Comparison of ENCODE assay signal across 9 cellular contexts in the genomic region with DNA sequence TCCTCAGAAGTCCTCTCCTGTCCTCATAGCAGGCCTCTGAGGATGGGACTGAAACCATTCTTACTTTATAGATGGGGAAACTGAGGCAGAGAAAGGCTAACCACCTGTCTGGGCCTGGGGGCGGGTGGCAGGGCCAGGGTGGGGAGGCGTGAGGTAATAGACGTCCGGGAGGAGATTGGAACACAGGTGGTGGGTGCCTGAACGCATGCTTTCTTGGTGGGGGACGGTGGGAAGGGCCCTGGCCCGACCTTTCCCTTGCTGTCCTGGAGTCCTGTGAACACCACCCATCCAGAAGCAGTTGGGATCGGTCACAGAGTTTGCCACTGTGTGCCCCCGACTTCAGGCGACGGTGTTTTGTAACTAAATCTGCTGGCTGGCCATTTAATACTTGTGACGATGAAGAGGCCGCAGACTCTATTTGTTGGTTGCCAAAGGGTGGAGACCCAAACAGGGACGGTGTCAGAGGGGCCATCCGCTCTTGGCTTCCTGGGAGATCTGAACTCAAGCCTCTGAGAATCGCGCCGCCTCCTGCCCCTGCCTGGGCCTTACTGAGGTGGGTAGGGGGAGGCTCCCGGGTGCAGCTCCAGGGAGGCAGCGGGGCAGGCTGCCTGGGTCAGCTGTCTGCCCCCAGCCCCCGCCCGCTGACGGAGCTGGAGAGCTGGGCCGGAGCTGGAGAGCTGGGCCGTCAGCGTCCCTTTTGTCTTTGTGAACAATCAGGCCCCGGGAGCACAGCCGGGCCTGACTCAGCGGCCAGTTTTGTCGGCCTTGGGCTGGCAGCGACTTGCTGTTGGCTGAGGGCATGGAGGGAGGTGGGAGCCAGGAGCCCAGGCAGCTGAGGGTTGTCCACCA. TPM values are rescaled to one million over a fixed set of nuclear protein-coding genes. Genes with fewer than 3 reads are reported as not detected.
A peak's percentile ranks its signal among the peaks of the same experiment; 100 is the strongest.
DNase-seq lines count a peak whose midpoint lies in the region; ATAC-seq, FAIRE-seq and TF ChIP-seq lines count a peak whose summit lies in the region.
"Had no signal": no experiment of that assay in that cellular context is flagged by ENCODE, and none has a peak within 500 bp of the region (broad histone marks: within the 10 kb centered on the region; RNA-seq: fewer than 3 reads in every experiment).

No MANE protein-coding gene starts in this region.

- no TSS peak for BruUV-seq in HepG2 (replicated peaks; lab: Mats Ljungman, UMichigan)

- CTCF ChIA-PET in HepG2 (lab: Yijun Ruan, JAX; ENCODE audit: low intra/inter-chr PET ratio, low total read pairs) = no interaction called here

- intact Hi-C loops in HepG2 (cut with micrococcal nuclease; ENCODE audit: unreplicated experiment) = no loop called here

- in situ Hi-C loops in HepG2 (cut with HindIII; ENCODE audit: extremely low pct_ligation_motif_present, low pct_unique_long_range_greater_than_20kb) = loop anchor here (25.0 kb wide), 1 partner anchor 817 kb away; no protein-coding TSS in a partner anchor

- ATAC-seq in HepG2 (no peak), thoracic aorta (ENCODE audit: insufficient number of reproducible peaks, low FRiP score, low read depth) (no peak), GM19397 (IDR thresholded peaks at IDR 0.05; ENCODE audit: unreplicated experiment) (no peak), GM21717 (IDR thresholded peaks at IDR 0.05; ENCODE audit: unreplicated experiment) (no peak)

- H3K27ac ChIP-seq in coronary artery (peak overlapping the region; percentile 77 to 81), HepG2 (ENCODE audit: extremely low read length, insufficient read depth, low read length) (no peak overlapping the region), thoracic aorta (peak overlapping the region; percentile 77 to 88)
- H3K27ac ChIP-seq: HL-60 had no signal

- TF ChIP-seq EP300 in HepG2 (IDR thresholded peaks at IDR 0.05; ENCODE audit: low read depth in 2 of 2, low read length in 2 of 2) = no peak
- TF ChIP-seq EP300 in HepG2 (CRISPR knock-in tag; IDR thresholded peaks at IDR 0.05; ENCODE audit: borderline replicate concordance) = no peak

- peaks cover 66% of the 10 kb centered on the region for H3K4me1 Mint-ChIP-seq in T-helper 2 cell treated with Interferon-gamma antibody and Interleukin-4, amounts not matched to agents 5 μg/mL and 100 μg/mL, for 36 hours (ENCODE audit: low read depth)

- peaks cover 73% of the 10 kb centered on the region for H3K36me3 Mint-ChIP-seq in T-helper 2 cell treated with Interferon-gamma antibody and Interleukin-4, amounts not matched to agents 5 μg/mL and 100 μg/mL, for 36 hours (ENCODE audit: low read depth)

- 82% methylated on average over 31 of the region's 31 CpGs for WGBS in HepG2 (ENCODE audit: low lambda C conversion rate)

- H3K4me3 Mint-ChIP-seq in T-helper 2 cell treated with Interferon-gamma antibody and Interleukin-4, amounts not matched to agents 5 μg/mL and 100 μg/mL, for 36 hours = peak overlapping the region; percentile 89

- TF ChIP-seq CTCF in coronary artery (IDR thresholded peaks at IDR 0.05) (no peak), HepG2 (CRISPR knock-in tag; IDR thresholded peaks at IDR 0.05) (no peak), thoracic aorta (IDR thresholded peaks at IDR 0.05) (no peak)

- H3K36me3 ChIP-seq in HepG2 (replicated peaks in 1 of 2; ENCODE audit: control insufficient read depth in 1 of 2, insufficient read depth in 2 of 2, low read length in 2 of 2) (peaks cover 14 to 56% of the 10 kb centered on the region in 2 experiments), thoracic aorta (peaks cover 1% of the 10 kb centered on the region)

- no peaks in the 10 kb centered on the region; the same call in 1 of the 2 replicates for H4K20me1 ChIP-seq in HepG2 (ENCODE audit: insufficient read depth, low read length)

- H3K27ac Mint-ChIP-seq in T-helper 2 cell treated with Interferon-gamma antibody and Interleukin-4, amounts not matched to agents 5 μg/mL and 100 μg/mL, for 36 hours = no peak overlapping the region

- POLR2A ChIA-PET in HepG2 (lab: Yijun Ruan, JAX) = no interaction called here

- H3K9me3 Mint-ChIP-seq in T-helper 2 cell treated with Interferon-gamma antibody and Interleukin-4, amounts not matched to agents 5 μg/mL and 100 μg/mL, for 36 hours = no peaks in the 10 kb centered on the region

- TF ChIP-seq POLR2A in HepG2 (IDR thresholded peaks at IDR 0.05; ENCODE audit: insufficient read depth in 1 of 2, low read depth in 2 of 2, low read length in 2 of 2) = no peak

- H3K9ac ChIP-seq in HepG2 (ENCODE audit: insufficient read depth, low read depth, low read length) = no peak overlapping the region; the same call in 1 of the 2 replicates

- H3K27me3 ChIP-seq in HepG2 (ENCODE audit: control insufficient read depth in 1 of 2, insufficient read depth in 2 of 2, low read length in 2 of 2) = no peaks in the 10 kb centered on the region
- no peaks in the 10 kb centered on the region for H3K27me3 ChIP-seq in thoracic aorta (replicated peaks; ENCODE audit: insufficient read depth)

- DNase-seq in T-helper 2 cell treated with Interferon-gamma antibody and Interleukin-4, amounts not matched to agents 5 μg/mL and 100 μg/mL, for 36 hours (ENCODE audit: low spot score) = no peak
- no peak for DNase-seq in T-helper 2 cell
- peak; percentile 85 for DNase-seq in coronary artery (ENCODE audit: low spot score)
- DNase-seq in HepG2 (ENCODE audit: low spot score) = no peak
- peak; percentile 53 for DNase-seq in thoracic aorta (ENCODE audit: low spot score)
- no peak for DNase-seq in NCI-H1048 (lab: John Stamatoyannopoulos, UW)

- no peak overlapping the region for H2AFZ ChIP-seq in HepG2 (ENCODE audit: low read length)

- H3K4me1 ChIP-seq in HepG2 (ENCODE audit: insufficient read depth, low read length) (peaks cover 22% of the 10 kb centered on the region), thoracic aorta (ENCODE audit: control insufficient read depth in 1 of 2, low read depth in 2 of 2) (peaks cover 40 to 84% of the 10 kb centered on the region in 2 donors)

- no peak overlapping the region for H3K4me2 ChIP-seq in HepG2 (ENCODE audit: low read depth, low read length)

- TF ChIP-seq RAD21 in HepG2 (CRISPR knock-in tag; IDR thresholded peaks at IDR 0.05) = no peak

- H3K9me3 ChIP-seq in HepG2 (ENCODE audit: low read length) = no peaks in the 10 kb centered on the region
- no peaks in the 10 kb centered on the region for H3K9me3 ChIP-seq in thoracic aorta

- peak overlapping the region; percentile 37 for H3K4me3 ChIP-seq in coronary artery
- H3K4me3 ChIP-seq in HepG2 (replicated peaks in 1 of 3; ENCODE audit: insufficient read depth in 1 of 3, low read depth in 2 of 3, low read length in 3 of 3) = no peak overlapping the region
- peak overlapping the region; percentile 51 for H3K4me3 ChIP-seq in thoracic aorta

- H3K27me3 Mint-ChIP-seq in T-helper 2 cell treated with Interferon-gamma antibody and Interleukin-4, amounts not matched to agents 5 μg/mL and 100 μg/mL, for 36 hours (ENCODE audit: low read depth) = no peaks in the 10 kb centered on the region

- FAIRE-seq in HepG2 (lab: Jason Lieb, UNC) = no peak

- peaks cover 12% of the 10 kb centered on the region for H3K79me2 ChIP-seq in HepG2 (ENCODE audit: insufficient read depth, low read length)

RNA-seq across cellular contexts. Expression of a gene that starts 4.1 kb away (rescaled TPM):
- total RNA-seq in HepG2 (2016; rRNA removed; fragmentation: Illumina TruSeq; extraction: Trizol) (29.6 and 34.2 TPM in 2 replicates), thoracic aorta (10 to 100 TPM in 1 of 2 donors, 1 to 10 TPM in 1; 9.6 to 24.8 TPM)
- 29.5 and 32.8 TPM in 2 replicates for total RNA-seq in HepG2 (2016; cell fraction: cytosol; rRNA removed; fragmentation: Illumina TruSeq; extraction: Trizol; ENCODE audit: low read depth)
- 24.0 and 34.3 TPM in 2 replicates for total RNA-seq in HepG2 (2016; cell fraction: insoluble cytoplasmic fraction; rRNA removed; fragmentation: Illumina TruSeq; extraction: Trizol)
- 69.5 and 80.5 TPM in 2 replicates for total RNA-seq in HepG2 (2016; cell fraction: membrane; rRNA removed; fragmentation: Illumina TruSeq; extraction: Trizol)
- 16.2 and 19.5 TPM in 2 replicates for total RNA-seq in HepG2 (2016; cell fraction: nucleus; rRNA removed; fragmentation: Illumina TruSeq; extraction: Trizol)
- polyA plus RNA-seq in HepG2 (2011; rRNA removed) = 24.2 and 30.0 TPM in 2 replicates
- 25.8 and 35.6 TPM in 2 replicates for polyA plus RNA-seq in HepG2 (2011; cell fraction: cytosol; rRNA removed)
- 24.4 and 25.9 TPM in 2 replicates for polyA plus RNA-seq in HepG2 (2011; cell fraction: nucleus; rRNA removed)
- polyA plus RNA-seq in HepG2 (2012) = 13.9 and 24.8 TPM in 2 replicates
- 44.0 and 53.1 TPM in 2 replicates for polyA plus RNA-seq in HepG2 (2016; cell fraction: cytosol; fragmentation: Illumina TruSeq; extraction: Trizol; ENCODE audit: low read depth)
- 40.7 and 50.0 TPM in 2 replicates for polyA plus RNA-seq in HepG2 (2016; cell fraction: insoluble cytoplasmic fraction; fragmentation: Illumina TruSeq; extraction: Trizol; ENCODE audit: low read depth)
- polyA plus RNA-seq in HepG2 (2016; cell fraction: membrane; fragmentation: Illumina TruSeq; extraction: Trizol; ENCODE audit: low read depth) = 80.4 and 89.1 TPM in 2 replicates
- 34.0 and 39.8 TPM in 2 replicates for polyA plus RNA-seq in HepG2 (2016; cell fraction: nucleus; fragmentation: Illumina TruSeq; extraction: Trizol; ENCODE audit: insufficient read depth, low read depth)
- polyA minus RNA-seq in HepG2 (2011; rRNA and poly(A)+ RNA removed; ENCODE audit: low replicate concordance) = 9.8 and 33.7 TPM in 2 replicates
- polyA minus RNA-seq in HepG2 (2011; cell fraction: cytosol; rRNA and poly(A)+ RNA removed) = 16.2 and 17.4 TPM in 2 replicates
- 6.2 and 7.1 TPM in 2 replicates for polyA minus RNA-seq in HepG2 (2011; cell fraction: nucleus; rRNA and poly(A)+ RNA removed)

RNA-seq across cellular contexts. Expression of a gene that starts 44.3 kb away (rescaled TPM):
- total RNA-seq in HepG2 (2016; rRNA removed; fragmentation: Illumina TruSeq; extraction: Trizol) = 72.9 and 84.7 TPM in 2 replicates
- total RNA-seq in HepG2 (2016; cell fraction: cytosol; rRNA removed; fragmentation: Illumina TruSeq; extraction: Trizol; ENCODE audit: low read depth) = 7.0 TPM in 2 replicates
- total RNA-seq in HepG2 (2016; cell fraction: insoluble cytoplasmic fraction; rRNA removed; fragmentation: Illumina TruSeq; extraction: Trizol) = 69.1 and 75.0 TPM in 2 replicates
- 12.7 and 13.6 TPM in 2 replicates for total RNA-seq in HepG2 (2016; cell fraction: membrane; rRNA removed; fragmentation: Illumina TruSeq; extraction: Trizol)
- 52.3 and 56.5 TPM in 2 replicates for total RNA-seq in HepG2 (2016; cell fraction: nucleus; rRNA removed; fragmentation: Illumina TruSeq; extraction: Trizol)
- 29.2 and 36.1 TPM in 2 replicates for polyA plus RNA-seq in HepG2 (2011; rRNA removed)
- polyA plus RNA-seq in HepG2 (2011; cell fraction: cytosol; rRNA removed) = 38.8 and 67.0 TPM in 2 replicates
- 104 and 106 TPM in 2 replicates for polyA plus RNA-seq in HepG2 (2011; cell fraction: nucleus; rRNA removed)
- 40.7 and 46.9 TPM in 2 replicates for polyA plus RNA-seq in HepG2 (2012)
- polyA plus RNA-seq in HepG2 (2016; cell fraction: cytosol; fragmentation: Illumina TruSeq; extraction: Trizol; ENCODE audit: low read depth) = 5.7 and 6.3 TPM in 2 replicates
- polyA plus RNA-seq in HepG2 (2016; cell fraction: insoluble cytoplasmic fraction; fragmentation: Illumina TruSeq; extraction: Trizol; ENCODE audit: low read depth) = 85.9 and 97.1 TPM in 2 replicates
- polyA plus RNA-seq in HepG2 (2016; cell fraction: membrane; fragmentation: Illumina TruSeq; extraction: Trizol; ENCODE audit: low read depth) = 6.4 and 8.4 TPM in 2 replicates
- 70.0 and 74.0 TPM in 2 replicates for polyA plus RNA-seq in HepG2 (2016; cell fraction: nucleus; fragmentation: Illumina TruSeq; extraction: Trizol; ENCODE audit: insufficient read depth, low read depth)
- polyA minus RNA-seq in HepG2 (2011; rRNA and poly(A)+ RNA removed; ENCODE audit: low replicate concordance) = 47.5 and 58.8 TPM in 2 replicates
- 20.8 and 32.8 TPM in 2 replicates for polyA minus RNA-seq in HepG2 (2011; cell fraction: cytosol; rRNA and poly(A)+ RNA removed)
- 119 and 124 TPM in 2 replicates for polyA minus RNA-seq in HepG2 (2011; cell fraction: nucleus; rRNA and poly(A)+ RNA removed)
- 10 to 100 TPM; 15.0 to 20.4 TPM for total RNA-seq in thoracic aorta

Comparison
In these comparisons a context has a peak if more than half of its experiments do, and no peak if none do; other contexts are left out.
1. DNase-seq: peak in coronary artery (single experiment) and thoracic aorta (single experiment); none in T-helper 2 cell treated with Interferon-gamma antibody and Interleukin-4, amounts not matched to agents 5 μg/mL and 100 μg/mL, for 36 hours (single experiment), T-helper 2 cell (0 of 5), HepG2 (single experiment) and NCI-H1048 (single experiment).
2. H3K4me3 ChIP-seq: peak in coronary artery (single experiment) and thoracic aorta (single experiment); none in HepG2 (0 of 3).